Comparison of ENCODE assay signal across 1 cellular context in genomic region chr2:113198790-113199612, GRCh38.
TF ChIP-seq lines count a peak whose summit lies in the region.

No MANE protein-coding gene starts in this region.

TF ChIP-seq in HepG2, 621 proteins besides CTCF, POLR2A, EP300 and RAD21 (continued from another document and continues in another):
- no peak for TF ChIP-seq ETS1 (CRISPR knock-in tag; IDR thresholded peaks at IDR 0.05)
- peak; percentile 77 for TF ChIP-seq ATF7-NPFF (CRISPR knock-in tag; IDR thresholded peaks at IDR 0.05; ENCODE audit: low read depth)
- TF ChIP-seq KLF16 (CRISPR knock-in tag; IDR thresholded peaks at IDR 0.05) = peak in 1 of 2 experiments; percentile 75; a peak in 2 of 4 replicates
- no peak for TF ChIP-seq ZNF660 (CRISPR knock-in tag; IDR thresholded peaks at IDR 0.05; ENCODE audit: borderline replicate concordance, low read depth)
- no peak; the same call in 1 of the 2 replicates for TF ChIP-seq KDM5A (IDR thresholded peaks at IDR 0.05; ENCODE audit: borderline replicate concordance, low read length)
- TF ChIP-seq ZNF605 (CRISPR knock-in tag; IDR thresholded peaks at IDR 0.05) = 0 out of 2 replicates have a peak, but pooled peaks have one; percentile 26
- TF ChIP-seq ESRRA (CRISPR knock-in tag; IDR thresholded peaks at IDR 0.05; ENCODE audit: low read depth) = peak; percentile 66
- peak; percentile 85 for TF ChIP-seq ZNF563 (CRISPR knock-in tag; IDR thresholded peaks at IDR 0.05)
- TF ChIP-seq ATF3 (CRISPR knock-in tag; IDR thresholded peaks at IDR 0.05) = peak; percentile 49; the same call in 1 of the 2 replicates
- peak; percentile 86; the same call in 1 of the 2 replicates for TF ChIP-seq NRL (CRISPR knock-in tag; IDR thresholded peaks at IDR 0.05; ENCODE audit: borderline replicate concordance)
- TF ChIP-seq ZNF468 (CRISPR knock-in tag; IDR thresholded peaks at IDR 0.05) = 0 out of 2 replicates have a peak, but pooled peaks have one; percentile 22
- peak; percentile 45 for TF ChIP-seq HNF1B (CRISPR knock-in tag; IDR thresholded peaks at IDR 0.05)
- TF ChIP-seq CBFB (CRISPR knock-in tag; IDR thresholded peaks at IDR 0.05) = peak; percentile 95
- TF ChIP-seq ZNF616 (CRISPR knock-in tag; IDR thresholded peaks at IDR 0.05; ENCODE audit: low read depth) = 0 out of 2 replicates have a peak, but pooled peaks have one; percentile 45
- peak; percentile 87 for TF ChIP-seq ZC3H13 (CRISPR knock-in tag; IDR thresholded peaks at IDR 0.05)
- TF ChIP-seq ARNT (IDR thresholded peaks at IDR 0.05) = no peak
- TF ChIP-seq PCBP1 (IDR thresholded peaks at IDR 0.05; ENCODE audit: borderline replicate concordance, low read depth, low read length) = no peak
- TF ChIP-seq HBP1 (CRISPR knock-in tag; IDR thresholded peaks at IDR 0.05; ENCODE audit: low read depth) = peak; percentile 67; the same call in 1 of the 2 replicates
- TF ChIP-seq ZNF124 (CRISPR knock-in tag; IDR thresholded peaks at IDR 0.05) = peak; percentile 78
- no peak; the same call in 1 of the 2 replicates for TF ChIP-seq ZFP90 (CRISPR knock-in tag; IDR thresholded peaks at IDR 0.05; ENCODE audit: borderline replicate concordance)
- peak; percentile 95 for TF ChIP-seq ZNF800 (CRISPR knock-in tag; IDR thresholded peaks at IDR 0.05)
- TF ChIP-seq ZNF496 (CRISPR knock-in tag; IDR thresholded peaks at IDR 0.05; ENCODE audit: insufficient replicate concordance) = no peak
- TF ChIP-seq ZNF549 (CRISPR knock-in tag; IDR thresholded peaks at IDR 0.05) = no peak
- TF ChIP-seq ZSCAN31 (CRISPR knock-in tag; IDR thresholded peaks at IDR 0.05; ENCODE audit: low read depth) = peak; percentile 94
- 0 out of 2 replicates have a peak, but pooled peaks have one; percentile 22 for TF ChIP-seq KMT2B (CRISPR knock-in tag; IDR thresholded peaks at IDR 0.05)
- peak; percentile 93 for TF ChIP-seq NCOA1 (CRISPR knock-in tag; IDR thresholded peaks at IDR 0.05)
- no peak for TF ChIP-seq THRA (CRISPR knock-in tag; IDR thresholded peaks at IDR 0.05; ENCODE audit: borderline replicate concordance)
- TF ChIP-seq MEIS2 (CRISPR knock-in tag; IDR thresholded peaks at IDR 0.05) = peak; percentile 85; the same call in 1 of the 2 replicates
- TF ChIP-seq ZNF567 (CRISPR knock-in tag; IDR thresholded peaks at IDR 0.05; ENCODE audit: borderline replicate concordance) = no peak
- TF ChIP-seq RNF219 (CRISPR knock-in tag; IDR thresholded peaks at IDR 0.05) = no peak
- no peak for TF ChIP-seq PHF21A (CRISPR knock-in tag; IDR thresholded peaks at IDR 0.05)
- no peak for TF ChIP-seq ZNF3 (CRISPR knock-in tag; IDR thresholded peaks at IDR 0.05)
- TF ChIP-seq ZNF710 (CRISPR knock-in tag; IDR thresholded peaks at IDR 0.05; ENCODE audit: borderline replicate concordance) = peak; percentile 71; the same call in 1 of the 2 replicates
- no peak for TF ChIP-seq JARID2 (CRISPR knock-in tag; IDR thresholded peaks at IDR 0.05; ENCODE audit: insufficient replicate concordance)
- TF ChIP-seq MLLT10 (CRISPR knock-in tag; IDR thresholded peaks at IDR 0.05) = no peak
- TF ChIP-seq TOPORS (CRISPR knock-in tag; IDR thresholded peaks at IDR 0.05) = 0 out of 2 replicates have a peak, but pooled peaks have one; percentile 80
- TF ChIP-seq RNF2 (conservative IDR thresholded peaks at IDR 0.05; ENCODE audit: low read depth) = peak; percentile 81
- TF ChIP-seq SIN3A (IDR thresholded peaks at IDR 0.05; ENCODE audit: borderline replicate concordance, low read depth, low read length) = peak; percentile 30; the same call in 1 of the 2 replicates
- no peak for TF ChIP-seq PBX2 (CRISPR knock-in tag; IDR thresholded peaks at IDR 0.05)
- no peak for TF ChIP-seq LRRFIP1 (CRISPR knock-in tag; conservative IDR thresholded peaks at IDR 0.05)
- no peak for TF ChIP-seq ZNF562 (CRISPR knock-in tag; IDR thresholded peaks at IDR 0.05; ENCODE audit: borderline replicate concordance)
- TF ChIP-seq ZMYM2 (CRISPR knock-in tag; IDR thresholded peaks at IDR 0.05) = no peak
- no peak for TF ChIP-seq ZNF577 (CRISPR knock-in tag; IDR thresholded peaks at IDR 0.05; ENCODE audit: borderline replicate concordance, low read depth)
- TF ChIP-seq HOXA9 (CRISPR knock-in tag; IDR thresholded peaks at IDR 0.05; ENCODE audit: borderline replicate concordance) = peak; percentile 12
- TF ChIP-seq MED1 (CRISPR knock-in tag; IDR thresholded peaks at IDR 0.05) = peak; percentile 61; the same call in 1 of the 2 replicates
- peak; percentile 75 for TF ChIP-seq MYPOP (CRISPR knock-in tag; IDR thresholded peaks at IDR 0.05)
- no peak for TF ChIP-seq ZFAT (CRISPR knock-in tag; conservative IDR thresholded peaks at IDR 0.05)
- TF ChIP-seq BCL6 (CRISPR knock-in tag; IDR thresholded peaks at IDR 0.05) = peak; percentile 66
- TF ChIP-seq ZBTB8A (CRISPR knock-in tag; IDR thresholded peaks at IDR 0.05; ENCODE audit: borderline replicate concordance, low read depth) = no peak
